Comparison of ENCODE assay signal across 11 cellular contexts in the genomic region with DNA sequence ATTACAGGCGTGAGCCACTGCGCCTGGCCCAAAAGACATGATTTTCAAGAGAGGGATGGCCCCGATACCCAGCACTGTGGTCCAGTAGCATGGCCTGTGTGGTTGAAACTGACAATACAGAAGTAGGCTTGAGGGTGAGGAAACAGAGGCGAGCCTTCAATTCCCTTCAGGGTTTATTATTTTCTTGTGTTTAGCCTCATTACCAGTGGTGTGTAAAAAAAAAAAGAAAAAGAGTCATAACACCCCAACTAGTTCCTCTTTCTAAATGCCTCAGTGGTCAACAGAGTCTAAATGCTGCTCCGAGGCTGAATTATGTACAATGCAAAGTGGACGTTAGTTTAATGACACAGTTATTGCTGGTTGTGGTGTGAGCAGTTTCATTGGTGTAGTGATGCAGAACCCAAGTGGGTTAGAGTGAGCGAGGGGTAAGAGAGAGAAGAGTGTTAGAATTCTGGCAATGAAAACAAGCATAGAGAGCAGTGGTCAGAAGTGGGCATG. TPM values are rescaled to one million over a fixed set of nuclear protein-coding genes. Genes with fewer than 3 reads are reported as not detected.
DNase-seq lines count a peak whose midpoint lies in the region; ATAC-seq and TF ChIP-seq lines count a peak whose summit lies in the region.
"Had no signal": no experiment of that assay in that cellular context is flagged by ENCODE, and none has a peak within 500 bp of the region (broad histone marks: within the 10 kb centered on the region; RNA-seq: fewer than 3 reads in every experiment).

No MANE protein-coding gene starts in this region.

- no peaks in the 10 kb centered on the region for H3K27me3 ChIP-seq in gastrocnemius medialis
- H3K27me3 ChIP-seq: body of pancreas, hepatocyte had no signal

- no peaks in the 10 kb centered on the region for H3K9me3 ChIP-seq in gastrocnemius medialis
- H3K9me3 ChIP-seq: body of pancreas had no signal

- ATAC-seq in GM18505 (IDR thresholded peaks at IDR 0.05; ENCODE audit: unreplicated experiment): peak; percentile 97
- ATAC-seq in GM21526 (IDR thresholded peaks at IDR 0.05; ENCODE audit: low FRiP score, unreplicated experiment): peak; percentile 98
- peak; percentile 99 for ATAC-seq in HG03432 (IDR thresholded peaks at IDR 0.05; ENCODE audit: unreplicated experiment)
- ATAC-seq in gastrocnemius medialis: no peak
- ATAC-seq: body of pancreas had no signal

- no peaks in the 10 kb centered on the region for H3K36me3 ChIP-seq in gastrocnemius medialis

- intact Hi-C loops in gastrocnemius medialis (cut with DNase I; ENCODE audit: low total_unique reads): no loop called here

- no peak for TF ChIP-seq CTCF in gastrocnemius medialis (IDR thresholded peaks at IDR 0.05 in 4 of 5, conservative IDR thresholded peaks at IDR 0.05 in 1 of 5)

- no peak overlapping the region for H3K4me3 ChIP-seq in gastrocnemius medialis
- H3K4me3 ChIP-seq: body of pancreas, hepatocyte had no signal

- TF ChIP-seq POLR2A in GM18505 (IDR thresholded peaks at IDR 0.05; ENCODE audit: borderline replicate concordance, extremely low read depth, insufficient read depth, insufficient read length): no peak
- TF ChIP-seq POLR2A in gastrocnemius medialis (IDR thresholded peaks at IDR 0.05): no peak

- H3K4me1 ChIP-seq in gastrocnemius medialis: no peaks in the 10 kb centered on the region
- H3K4me1 ChIP-seq: body of pancreas had no signal

- DNase-seq in globus pallidus (ENCODE audit: low spot score): peak; percentile 33
- no peak for DNase-seq in NCI-H2227 (lab: John Stamatoyannopoulos, UW; ENCODE audit: unreplicated experiment)
- DNase-seq in gastrocnemius medialis: no peak
- DNase-seq in epidermal melanocyte (ENCODE audit: insufficient read length, low spot score): no peak
- DNase-seq in iPS-NIHi11 (ENCODE audit: low spot score): no peak
- DNase-seq: substantia nigra had no signal

- H3K27ac ChIP-seq in gastrocnemius medialis: no peak overlapping the region
- H3K27ac ChIP-seq: body of pancreas, hepatocyte had no signal

- in situ Hi-C loops in gastrocnemius medialis (cut with MboI; ENCODE audit: low sequenced_read_pairs in 4 of 4): loop anchor here in 2 of 4 donors (25.0 kb wide), 1 partner anchor 722 kb away; no protein-coding TSS in a partner anchor

RNA-seq across cellular contexts. Expression of gene SNX30, which starts 58.8 kb away (rescaled TPM):
- 1 to 10 TPM; 2.3 to 6.1 (median 3.9) TPM for total RNA-seq in gastrocnemius medialis

Comparison
In these comparisons a context has a peak if more than half of its experiments do, and no peak if none do; other contexts are left out.
1. ATAC-seq: peak in GM18505 (single experiment), GM21526 (single experiment) and HG03432 (single experiment); none in gastrocnemius medialis (0 of 2).